Comparison of ENCODE assay signal across 8 cellular contexts in the genomic region with DNA sequence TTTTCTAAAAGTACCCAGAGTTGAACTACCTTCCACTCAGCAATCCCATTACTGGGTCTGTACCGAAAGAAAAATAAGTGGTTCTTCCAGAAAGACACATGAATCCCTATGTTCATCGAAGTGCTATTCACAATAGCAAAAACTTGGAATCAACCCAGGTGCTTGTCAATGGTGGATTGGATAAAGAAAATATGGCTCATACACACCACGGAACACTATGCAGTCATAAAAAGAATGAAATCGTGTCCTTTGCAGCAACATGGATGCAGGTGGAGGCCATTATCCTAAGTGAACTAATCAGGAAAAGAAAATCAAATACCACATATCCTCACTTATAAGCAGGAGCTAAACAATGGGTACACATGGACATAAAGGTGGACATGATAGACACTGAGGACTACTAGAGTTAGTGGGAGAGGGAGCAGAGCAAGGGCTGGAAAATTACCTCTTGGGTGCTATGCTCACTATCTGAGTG. TPM values are rescaled to one million over a fixed set of nuclear protein-coding genes. Genes with fewer than 3 reads are reported as not detected.
DNase-seq lines count a peak whose midpoint lies in the region; ATAC-seq, FAIRE-seq and TF ChIP-seq lines count a peak whose summit lies in the region.

No MANE protein-coding gene starts in this region.

- POLR2A ChIA-PET in AG04449 (lab: Yijun Ruan, JAX) = interaction anchor here (0.6 to 1.4 kb wide), 4 partner anchors 31 to 124 kb away, joined by 3 to 7 read pairs (median 5); a partner anchor contains a TSS

- no peak for ATAC-seq in GM18511 (IDR thresholded peaks at IDR 0.05; ENCODE audit: unreplicated experiment)

- H3K27me3 Mint-ChIP-seq in brain = peaks cover 20% of the 10 kb centered on the region

- H3K4me1 ChIP-seq in mononuclear cell (ENCODE audit: insufficient read depth, low read length) = peaks cover 62% of the 10 kb centered on the region

- no peak for FAIRE-seq in urothelium cell line (lab: Jason Lieb, UNC)

- H3K4me3 ChIP-seq in AG04449 (ENCODE audit: low read depth, low read length) = peak overlapping the region; percentile 58; the same call in 1 of the 2 replicates
- H3K4me3 ChIP-seq in mononuclear cell (ENCODE audit: low read length) = peak overlapping the region; percentile 81

- DNase-seq in AG04449 (ENCODE audit: low read depth, low spot score) (no peak), HT-29 (ENCODE audit: low spot score) (peak; percentile 28), KG1 (lab: John Stamatoyannopoulos, UW) (no peak), urothelium cell line (ENCODE audit: low spot score) (no peak)
- no peak for DNase-seq in activated effector memory CD4-positive, alpha-beta T cell treated with anti-CD3 and anti-CD28 coated beads, Interleukin-2, amount 50 U/mL, for 16 hours

- peak overlapping the region; percentile 81 to 85 (median 83) for H3K4me3 Mint-ChIP-seq in brain

- CTCF ChIA-PET in AG04449 (lab: Yijun Ruan, JAX) = no interaction called here

- TF ChIP-seq CTCF in AG04449 (IDR thresholded peaks at IDR 0.05; ENCODE audit: insufficient read depth, low read length, missing control alignments) = no peak
- no peak for TF ChIP-seq CTCF in brain (conservative IDR thresholded peaks at IDR 0.05)

- peak overlapping the region in 4 of 5 experiments; percentile 67 to 87 (median 70) for H3K27ac Mint-ChIP-seq in brain

- no peaks in the 10 kb centered on the region for H3K9me3 ChIP-seq in mononuclear cell (ENCODE audit: low read depth, low read length)

- peaks cover 25% of the 10 kb centered on the region for H3K4me1 Mint-ChIP-seq in brain

- no peaks in the 10 kb centered on the region for H3K27me3 ChIP-seq in mononuclear cell (ENCODE audit: insufficient read depth, low read length)

- H3K9me3 Mint-ChIP-seq in brain = peaks cover 0 to 2% (median 0%) of the 10 kb centered on the region in 5 experiments

- H3K36me3 Mint-ChIP-seq in brain = no peaks in the 10 kb centered on the region

RNA-seq across cellular contexts. Expression of a gene that starts 32.9 kb away (rescaled TPM):
- total RNA-seq in HT-29 (2014; rRNA removed; shearing (Covaris generic)) = 531 and 547 TPM in 2 replicates
- polyA plus RNA-seq in brain (ENCODE audit: insufficient read depth, low read depth, low replicate concordance) = 109 TPM
- 1,080 TPM for total RNA-seq in mononuclear cell
